1 cellular context compared by ENCODE assay signal in genomic region chr9:14180942-14181270, GRCh38.
TF ChIP-seq lines count a peak whose summit lies in the region.

No MANE protein-coding gene starts in this region.

TF ChIP-seq in IMR-90, 13 proteins besides CTCF, POLR2A, EP300 and RAD21 (continued from another document):
- no peak for TF ChIP-seq ELK1 (IDR thresholded peaks at IDR 0.05; ENCODE audit: borderline replicate concordance, low read depth, low read length)
